Comparison of ENCODE assay signal across 29 cellular contexts in the genomic region with DNA sequence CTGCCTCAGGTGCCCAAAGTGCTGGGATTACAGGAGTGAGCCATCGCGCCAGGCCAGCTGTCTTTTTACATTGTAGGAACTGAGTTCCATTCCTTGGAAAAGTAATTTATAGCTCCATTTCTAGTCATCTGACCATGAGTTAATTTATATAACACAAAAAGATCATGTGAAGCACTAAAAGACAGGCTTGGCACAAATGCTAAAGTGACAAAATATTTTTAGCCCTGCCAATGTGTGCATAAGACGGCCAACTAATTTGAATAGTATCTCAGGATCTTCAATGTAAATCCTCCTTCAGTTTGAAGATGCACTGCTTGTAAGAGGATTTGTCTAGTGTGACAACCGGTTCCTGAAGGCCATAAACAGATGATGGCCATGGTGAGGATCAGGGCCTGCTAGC.
"Had no signal": no experiment of that assay in that cellular context is flagged by ENCODE, and none has a peak within 500 bp of the region (broad histone marks: within the 10 kb centered on the region; RNA-seq: fewer than 3 reads in every experiment).

No MANE protein-coding gene starts in this region.

- H3K27me3 Mint-ChIP-seq: activated CD4-positive, alpha-beta memory T cell treated with anti-CD3 and anti-CD28 coated beads for 36 hours; activated CD4-positive, alpha-beta T cell treated with anti-CD3 and anti-CD28 coated beads for 36 hours; activated CD4-positive, alpha-beta T cell treated with anti-CD3 and anti-CD28 coated beads, Interleukin-2, amount 10 ng/mL, durations not matched to agents 24 days and 14 days; activated CD8-positive, alpha-beta memory T cell treated with anti-CD3 and anti-CD28 coated beads, Interleukin-2, amount 10 ng/mL, durations not matched to agents 7 days and 5 days; activated naive CD4-positive, alpha-beta T cell treated with anti-CD3 and anti-CD28 coated beads, Interleukin-2, amount 50 U/mL, for 24 hours; activated naive CD8-positive, alpha-beta T cell treated with anti-CD3 and anti-CD28 coated beads for 36 hours; activated naive CD8-positive, alpha-beta T cell treated with anti-CD3 and anti-CD28 coated beads, Interleukin-2, amount 50 U/mL, for 24 hours; central memory CD8-positive, alpha-beta T cell; T-cell had no signal

- H3K27ac Mint-ChIP-seq: activated CD4-positive, alpha-beta memory T cell treated with anti-CD3 and anti-CD28 coated beads for 36 hours; activated CD4-positive, alpha-beta T cell treated with anti-CD3 and anti-CD28 coated beads for 36 hours; activated CD4-positive, alpha-beta T cell treated with anti-CD3 and anti-CD28 coated beads, Interleukin-2, amount 10 ng/mL, durations not matched to agents 24 days and 14 days; activated CD8-positive, alpha-beta memory T cell treated with anti-CD3 and anti-CD28 coated beads, Interleukin-2, amount 10 ng/mL, durations not matched to agents 7 days and 5 days; activated CD8-positive, alpha-beta T cell treated with anti-CD3 and anti-CD28 coated beads, Interleukin-2, amount 10 ng/mL, durations not matched to agents 7 days and 5 days; activated naive CD4-positive, alpha-beta T cell treated with anti-CD3 and anti-CD28 coated beads for 36 hours; activated naive CD4-positive, alpha-beta T cell treated with anti-CD3 and anti-CD28 coated beads, Interleukin-2, amount 50 U/mL, for 24 hours; activated naive CD8-positive, alpha-beta T cell treated with anti-CD3 and anti-CD28 coated beads for 36 hours; activated naive CD8-positive, alpha-beta T cell treated with anti-CD3 and anti-CD28 coated beads, Interleukin-2, amount 50 U/mL, for 24 hours; activated T-helper 1 cell treated with anti-CD3 and anti-CD28 coated beads, Interleukin-12 subunit alpha, Interleukin-12 subunit beta, Interleukin-2, Interleukin-4 antibody, amounts not matched to agents 30 ng/mL and 10 ng/mL and 1 ng/mL, durations not matched to agents 14 hours and 24 hours and 36 hours; activated T-helper 2 cell treated with anti-CD3 and anti-CD28 coated beads, Interferon-gamma antibody, Interleukin-2, Interleukin-4, amounts not matched to agents 10 μg/mL and 5 μg/mL and 100 μg/mL, durations not matched to agents 14 hours and 24 hours and 36 hours; T-cell had no signal

- ATAC-seq: activated CD4-positive, alpha-beta T cell treated with anti-CD3 and anti-CD28 coated beads for 36 hours; activated CD8-positive, alpha-beta memory T cell treated with anti-CD3 and anti-CD28 coated beads, Interleukin-2, amount 10 ng/mL, durations not matched to agents 7 days and 5 days; activated CD8-positive, alpha-beta T cell treated with anti-CD3 and anti-CD28 coated beads, Interleukin-2, amount 10 ng/mL, durations not matched to agents 7 days and 5 days; activated naive CD8-positive, alpha-beta T cell treated with anti-CD3 and anti-CD28 coated beads, Interleukin-2, amount 50 U/mL, for 24 hours; gastroesophageal sphincter; heart right ventricle; T-cell had no signal

- DNase-seq: activated CD4-positive, alpha-beta memory T cell treated with anti-CD3 and anti-CD28 coated beads for 36 hours; activated CD4-positive, alpha-beta T cell treated with anti-CD3 and anti-CD28 coated beads for 36 hours; activated CD4-positive, alpha-beta T cell treated with anti-CD3 and anti-CD28 coated beads, Interleukin-2, amount 10 ng/mL, durations not matched to agents 24 days and 14 days; activated CD4-positive, CD25-positive, alpha-beta regulatory T cell; activated CD4-positive, CD25-positive, alpha-beta regulatory T cell treated with anti-CD3 and anti-CD28 coated beads, Interleukin-2, amount 50 U/mL, for 72 hours; activated CD8-positive, alpha-beta memory T cell treated with anti-CD3 and anti-CD28 coated beads, Interleukin-2, amount 10 ng/mL, durations not matched to agents 7 days and 5 days; activated CD8-positive, alpha-beta memory T cell treated with anti-CD3 and anti-CD28 coated beads, Interleukin-2, amount 50 U/mL, for 4 hours; activated CD8-positive, alpha-beta T cell treated with anti-CD3 and anti-CD28 coated beads, Interleukin-2, amount 10 ng/mL, durations not matched to agents 7 days and 5 days; activated effector memory CD4-positive, alpha-beta T cell treated with anti-CD3 and anti-CD28 coated beads, Interleukin-2, amount 50 U/mL, for 16 hours; activated naive CD4-positive, alpha-beta T cell treated with anti-CD3 and anti-CD28 coated beads for 36 hours; activated naive CD8-positive, alpha-beta T cell treated with anti-CD3 and anti-CD28 coated beads for 36 hours; activated naive CD8-positive, alpha-beta T cell treated with anti-CD3 and anti-CD28 coated beads, Interleukin-2, amount 50 U/mL, for 24 hours; activated T-cell treated with anti-CD3 and anti-CD28 coated beads, Interleukin-2, amount 50 U/mL, for 1 hour; activated T-cell treated with anti-CD3 and anti-CD28 coated beads, Interleukin-2, amount 50 U/mL, for 48 hours; brain microvascular endothelial cell; cortex of kidney; dermis blood vessel endothelial cell; effector CD8-positive, alpha-beta T cell; esophagus squamous epithelium; foreskin melanocyte; heart right ventricle; T-cell; T-helper 2 cell had no signal

- H3K4me3 ChIP-seq: esophagus squamous epithelium, gastroesophageal sphincter, heart right ventricle had no signal

- H3K9me3 ChIP-seq: esophagus squamous epithelium, gastroesophageal sphincter, heart right ventricle had no signal

- H3K27ac ChIP-seq: brain microvascular endothelial cell, epithelial cell of prostate, esophagus squamous epithelium, gastroesophageal sphincter, heart right ventricle had no signal

- H3K4me3 Mint-ChIP-seq: activated CD4-positive, alpha-beta memory T cell treated with anti-CD3 and anti-CD28 coated beads for 36 hours; activated CD4-positive, alpha-beta T cell treated with anti-CD3 and anti-CD28 coated beads for 36 hours; activated CD4-positive, alpha-beta T cell treated with anti-CD3 and anti-CD28 coated beads, Interleukin-2, amount 10 ng/mL, durations not matched to agents 24 days and 14 days; activated CD8-positive, alpha-beta memory T cell treated with anti-CD3 and anti-CD28 coated beads, Interleukin-2, amount 10 ng/mL, durations not matched to agents 7 days and 5 days; activated CD8-positive, alpha-beta T cell treated with anti-CD3 and anti-CD28 coated beads, Interleukin-2, amount 10 ng/mL, durations not matched to agents 7 days and 5 days; activated naive CD4-positive, alpha-beta T cell treated with anti-CD3 and anti-CD28 coated beads for 36 hours; activated naive CD4-positive, alpha-beta T cell treated with anti-CD3 and anti-CD28 coated beads, Interleukin-2, amount 50 U/mL, for 24 hours; activated naive CD8-positive, alpha-beta T cell treated with anti-CD3 and anti-CD28 coated beads for 36 hours; activated naive CD8-positive, alpha-beta T cell treated with anti-CD3 and anti-CD28 coated beads, Interleukin-2, amount 50 U/mL, for 24 hours; activated T-helper 1 cell treated with anti-CD3 and anti-CD28 coated beads, Interleukin-12 subunit alpha, Interleukin-12 subunit beta, Interleukin-2, Interleukin-4 antibody, amounts not matched to agents 30 ng/mL and 10 ng/mL and 1 ng/mL, durations not matched to agents 14 hours and 24 hours and 36 hours; central memory CD8-positive, alpha-beta T cell; T-cell had no signal

- H3K27me3 ChIP-seq: brain microvascular endothelial cell, esophagus squamous epithelium, gastroesophageal sphincter, heart right ventricle had no signal
